1 cellular context compared by ENCODE assay signal in the genomic region with DNA sequence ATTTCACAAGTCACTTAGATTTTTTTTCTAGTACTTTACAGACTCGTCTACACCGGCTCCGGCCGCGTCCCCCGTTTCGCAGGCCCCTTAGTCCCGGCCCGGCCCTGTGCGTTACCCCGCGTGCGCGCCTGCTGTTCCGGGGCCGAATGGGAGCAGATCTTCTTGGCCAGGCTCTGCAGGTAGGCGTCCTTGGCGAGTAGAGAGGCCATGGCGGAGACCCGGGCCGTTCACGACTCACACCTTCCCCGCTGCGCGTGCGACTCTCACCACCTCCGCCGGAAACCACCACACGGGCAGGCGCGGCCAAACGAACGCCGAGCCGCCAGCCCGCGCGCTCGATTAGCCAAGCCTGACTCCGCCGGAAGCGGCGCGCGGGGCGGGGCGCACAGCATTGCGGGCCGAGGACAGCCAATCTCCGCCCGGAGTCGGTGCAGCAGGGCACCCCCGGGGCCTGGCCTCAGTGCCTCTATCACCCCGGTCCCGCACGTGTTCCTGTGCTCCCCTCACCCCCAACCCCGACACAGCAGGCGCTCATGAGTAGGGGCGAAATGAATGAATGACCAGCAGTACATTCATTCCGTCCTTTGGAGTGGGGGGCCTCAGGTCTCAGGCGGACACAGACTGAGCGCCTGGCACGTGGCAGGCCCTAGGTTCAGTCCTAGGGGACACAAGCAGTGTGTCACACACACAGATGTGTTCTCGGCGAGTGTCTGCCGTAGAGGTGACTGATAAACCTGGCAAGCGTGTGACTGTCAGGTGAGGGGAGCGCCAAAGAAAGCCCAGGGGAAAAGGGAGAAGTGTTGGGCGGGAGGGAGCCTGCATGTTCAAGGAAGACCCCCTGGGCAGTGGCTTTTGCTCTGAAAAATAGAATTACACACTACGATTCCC.
TF ChIP-seq lines count a peak whose summit lies in the region.

A gene (minus strand): TSS at position 265 of the 888 bp plus-strand sequence. CDS start 56 bp downstream, at position 209.

TF ChIP-seq in GM12878, 131 proteins besides CTCF, POLR2A, EP300 and RAD21 (continued from another document and continues in another):
- TF ChIP-seq, protein P1, sequence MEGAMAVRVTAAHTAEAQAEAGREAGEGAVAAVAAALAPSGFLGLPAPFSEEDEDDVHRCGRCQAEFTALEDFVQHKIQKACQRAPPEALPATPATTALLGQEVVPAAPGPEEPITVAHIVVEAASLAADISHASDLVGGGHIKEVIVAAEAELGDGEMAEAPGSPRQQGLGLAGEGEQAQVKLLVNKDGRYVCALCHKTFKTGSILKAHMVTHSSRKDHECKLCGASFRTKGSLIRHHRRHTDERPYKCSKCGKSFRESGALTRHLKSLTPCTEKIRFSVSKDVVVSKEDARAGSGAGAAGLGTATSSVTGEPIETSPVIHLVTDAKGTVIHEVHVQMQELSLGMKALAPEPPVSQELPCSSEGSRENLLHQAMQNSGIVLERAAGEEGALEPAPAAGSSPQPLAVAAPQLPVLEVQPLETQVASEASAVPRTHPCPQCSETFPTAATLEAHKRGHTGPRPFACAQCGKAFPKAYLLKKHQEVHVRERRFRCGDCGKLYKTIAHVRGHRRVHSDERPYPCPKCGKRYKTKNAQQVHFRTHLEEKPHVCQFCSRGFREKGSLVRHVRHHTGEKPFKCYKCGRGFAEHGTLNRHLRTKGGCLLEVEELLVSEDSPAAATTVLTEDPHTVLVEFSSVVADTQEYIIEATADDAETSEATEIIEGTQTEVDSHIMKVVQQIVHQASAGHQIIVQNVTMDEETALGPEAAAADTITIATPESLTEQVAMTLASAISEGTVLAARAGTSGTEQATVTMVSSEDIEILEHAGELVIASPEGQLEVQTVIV (IDR thresholded peaks at IDR 0.05; ENCODE audit: borderline replicate concordance, partially characterized antibody) = peak; percentile 96
- TF ChIP-seq, protein P2, sequence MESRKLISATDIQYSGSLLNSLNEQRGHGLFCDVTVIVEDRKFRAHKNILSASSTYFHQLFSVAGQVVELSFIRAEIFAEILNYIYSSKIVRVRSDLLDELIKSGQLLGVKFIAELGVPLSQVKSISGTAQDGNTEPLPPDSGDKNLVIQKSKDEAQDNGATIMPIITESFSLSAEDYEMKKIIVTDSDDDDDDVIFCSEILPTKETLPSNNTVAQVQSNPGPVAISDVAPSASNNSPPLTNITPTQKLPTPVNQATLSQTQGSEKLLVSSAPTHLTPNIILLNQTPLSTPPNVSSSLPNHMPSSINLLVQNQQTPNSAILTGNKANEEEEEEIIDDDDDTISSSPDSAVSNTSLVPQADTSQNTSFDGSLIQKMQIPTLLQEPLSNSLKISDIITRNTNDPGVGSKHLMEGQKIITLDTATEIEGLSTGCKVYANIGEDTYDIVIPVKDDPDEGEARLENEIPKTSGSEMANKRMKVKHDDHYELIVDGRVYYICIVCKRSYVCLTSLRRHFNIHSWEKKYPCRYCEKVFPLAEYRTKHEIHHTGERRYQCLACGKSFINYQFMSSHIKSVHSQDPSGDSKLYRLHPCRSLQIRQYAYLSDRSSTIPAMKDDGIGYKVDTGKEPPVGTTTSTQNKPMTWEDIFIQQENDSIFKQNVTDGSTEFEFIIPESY (IDR thresholded peaks at IDR 0.05) = no peak
- TF ChIP-seq, protein P3, sequence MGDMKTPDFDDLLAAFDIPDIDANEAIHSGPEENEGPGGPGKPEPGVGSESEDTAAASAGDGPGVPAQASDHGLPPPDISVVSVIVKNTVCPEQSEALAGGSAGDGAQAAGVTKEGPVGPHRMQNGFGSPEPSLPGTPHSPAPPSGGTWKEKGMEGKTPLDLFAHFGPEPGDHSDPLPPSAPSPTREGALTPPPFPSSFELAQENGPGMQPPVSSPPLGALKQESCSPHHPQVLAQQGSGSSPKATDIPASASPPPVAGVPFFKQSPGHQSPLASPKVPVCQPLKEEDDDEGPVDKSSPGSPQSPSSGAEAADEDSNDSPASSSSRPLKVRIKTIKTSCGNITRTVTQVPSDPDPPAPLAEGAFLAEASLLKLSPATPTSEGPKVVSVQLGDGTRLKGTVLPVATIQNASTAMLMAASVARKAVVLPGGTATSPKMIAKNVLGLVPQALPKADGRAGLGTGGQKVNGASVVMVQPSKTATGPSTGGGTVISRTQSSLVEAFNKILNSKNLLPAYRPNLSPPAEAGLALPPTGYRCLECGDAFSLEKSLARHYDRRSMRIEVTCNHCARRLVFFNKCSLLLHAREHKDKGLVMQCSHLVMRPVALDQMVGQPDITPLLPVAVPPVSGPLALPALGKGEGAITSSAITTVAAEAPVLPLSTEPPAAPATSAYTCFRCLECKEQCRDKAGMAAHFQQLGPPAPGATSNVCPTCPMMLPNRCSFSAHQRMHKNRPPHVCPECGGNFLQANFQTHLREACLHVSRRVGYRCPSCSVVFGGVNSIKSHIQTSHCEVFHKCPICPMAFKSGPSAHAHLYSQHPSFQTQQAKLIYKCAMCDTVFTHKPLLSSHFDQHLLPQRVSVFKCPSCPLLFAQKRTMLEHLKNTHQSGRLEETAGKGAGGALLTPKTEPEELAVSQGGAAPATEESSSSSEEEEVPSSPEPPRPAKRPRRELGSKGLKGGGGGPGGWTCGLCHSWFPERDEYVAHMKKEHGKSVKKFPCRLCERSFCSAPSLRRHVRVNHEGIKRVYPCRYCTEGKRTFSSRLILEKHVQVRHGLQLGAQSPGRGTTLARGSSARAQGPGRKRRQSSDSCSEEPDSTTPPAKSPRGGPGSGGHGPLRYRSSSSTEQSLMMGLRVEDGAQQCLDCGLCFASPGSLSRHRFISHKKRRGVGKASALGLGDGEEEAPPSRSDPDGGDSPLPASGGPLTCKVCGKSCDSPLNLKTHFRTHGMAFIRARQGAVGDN (IDR thresholded peaks at IDR 0.05) = peak; percentile 76
- peak; percentile 94 for TF ChIP-seq RELA (IDR thresholded peaks at IDR 0.05; ENCODE audit: borderline replicate concordance, partially characterized antibody)
- TF ChIP-seq EZH2 (IDR thresholded peaks at IDR 0.05; ENCODE audit: borderline replicate concordance, control insufficient read depth, low read depth, low read length) = no peak
- peak; percentile 88 for TF ChIP-seq STAT1 (conservative IDR thresholded peaks at IDR 0.05)
- TF ChIP-seq, protein P4, sequence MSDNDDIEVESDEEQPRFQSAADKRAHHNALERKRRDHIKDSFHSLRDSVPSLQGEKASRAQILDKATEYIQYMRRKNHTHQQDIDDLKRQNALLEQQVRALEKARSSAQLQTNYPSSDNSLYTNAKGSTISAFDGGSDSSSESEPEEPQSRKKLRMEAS (IDR thresholded peaks at IDR 0.05; ENCODE audit: low read depth, low read length) = peak; percentile 94
- no peak for TF ChIP-seq HDGF (IDR thresholded peaks at IDR 0.05)
- TF ChIP-seq SMAD1 (IDR thresholded peaks at IDR 0.05; ENCODE audit: low read depth, partially characterized antibody) = no peak
- TF ChIP-seq, protein P5, sequence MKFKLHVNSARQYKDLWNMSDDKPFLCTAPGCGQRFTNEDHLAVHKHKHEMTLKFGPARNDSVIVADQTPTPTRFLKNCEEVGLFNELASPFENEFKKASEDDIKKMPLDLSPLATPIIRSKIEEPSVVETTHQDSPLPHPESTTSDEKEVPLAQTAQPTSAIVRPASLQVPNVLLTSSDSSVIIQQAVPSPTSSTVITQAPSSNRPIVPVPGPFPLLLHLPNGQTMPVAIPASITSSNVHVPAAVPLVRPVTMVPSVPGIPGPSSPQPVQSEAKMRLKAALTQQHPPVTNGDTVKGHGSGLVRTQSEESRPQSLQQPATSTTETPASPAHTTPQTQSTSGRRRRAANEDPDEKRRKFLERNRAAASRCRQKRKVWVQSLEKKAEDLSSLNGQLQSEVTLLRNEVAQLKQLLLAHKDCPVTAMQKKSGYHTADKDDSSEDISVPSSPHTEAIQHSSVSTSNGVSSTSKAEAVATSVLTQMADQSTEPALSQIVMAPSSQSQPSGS (IDR thresholded peaks at IDR 0.05; ENCODE audit: low read length) = no peak
- no peak for TF ChIP-seq JUND (IDR thresholded peaks at IDR 0.05; ENCODE audit: low read depth, low read length)
- TF ChIP-seq TCF3 (IDR thresholded peaks at IDR 0.05; ENCODE audit: borderline replicate concordance, insufficient read depth, low read depth, low read length) = peak; percentile 72; the same call in 1 of the 2 replicates
- TF ChIP-seq CHD1 (IDR thresholded peaks at IDR 0.05; ENCODE audit: low read depth, low read length) = no peak
- TF ChIP-seq SUPT20H (IDR thresholded peaks at IDR 0.05; ENCODE audit: borderline replicate concordance, control insufficient read depth, low read depth, low read length) = no peak
- peak; percentile 76 for TF ChIP-seq CHD2 (IDR thresholded peaks at IDR 0.05; ENCODE audit: borderline replicate concordance, low read depth, low read length)
- no peak for TF ChIP-seq KDM1A (IDR thresholded peaks at IDR 0.05; ENCODE audit: borderline replicate concordance)
- TF ChIP-seq, protein P6, sequence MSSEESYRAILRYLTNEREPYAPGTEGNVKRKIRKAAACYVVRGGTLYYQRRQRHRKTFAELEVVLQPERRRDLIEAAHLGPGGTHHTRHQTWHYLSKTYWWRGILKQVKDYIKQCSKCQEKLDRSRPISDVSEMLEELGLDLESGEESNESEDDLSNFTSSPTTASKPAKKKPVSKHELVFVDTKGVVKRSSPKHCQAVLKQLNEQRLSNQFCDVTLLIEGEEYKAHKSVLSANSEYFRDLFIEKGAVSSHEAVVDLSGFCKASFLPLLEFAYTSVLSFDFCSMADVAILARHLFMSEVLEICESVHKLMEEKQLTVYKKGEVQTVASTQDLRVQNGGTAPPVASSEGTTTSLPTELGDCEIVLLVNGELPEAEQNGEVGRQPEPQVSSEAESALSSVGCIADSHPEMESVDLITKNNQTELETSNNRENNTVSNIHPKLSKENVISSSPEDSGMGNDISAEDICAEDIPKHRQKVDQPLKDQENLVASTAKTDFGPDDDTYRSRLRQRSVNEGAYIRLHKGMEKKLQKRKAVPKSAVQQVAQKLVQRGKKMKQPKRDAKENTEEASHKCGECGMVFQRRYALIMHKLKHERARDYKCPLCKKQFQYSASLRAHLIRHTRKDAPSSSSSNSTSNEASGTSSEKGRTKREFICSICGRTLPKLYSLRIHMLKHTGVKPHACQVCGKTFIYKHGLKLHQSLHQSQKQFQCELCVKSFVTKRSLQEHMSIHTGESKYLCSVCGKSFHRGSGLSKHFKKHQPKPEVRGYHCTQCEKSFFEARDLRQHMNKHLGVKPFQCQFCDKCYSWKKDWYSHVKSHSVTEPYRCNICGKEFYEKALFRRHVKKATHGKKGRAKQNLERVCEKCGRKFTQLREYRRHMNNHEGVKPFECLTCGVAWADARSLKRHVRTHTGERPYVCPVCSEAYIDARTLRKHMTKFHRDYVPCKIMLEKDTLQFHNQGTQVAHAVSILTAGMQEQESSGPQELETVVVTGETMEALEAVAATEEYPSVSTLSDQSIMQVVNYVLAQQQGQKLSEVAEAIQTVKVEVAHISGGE (CRISPR knock-in tag; IDR thresholded peaks at IDR 0.05) = peak; percentile 42; the same call in 1 of the 2 replicates
- TF ChIP-seq LARP7 (IDR thresholded peaks at IDR 0.05) = peak; percentile 69; the same call in 1 of the 2 replicates
- no peak; the same call in 1 of the 2 replicates for TF ChIP-seq FOXM1 (IDR thresholded peaks at IDR 0.05; ENCODE audit: low read depth, low read length)
- TF ChIP-seq SIX5 (IDR thresholded peaks at IDR 0.05; ENCODE audit: low read depth, low read length, severe bottlenecking) = peak; percentile 58
- TF ChIP-seq, protein P7, sequence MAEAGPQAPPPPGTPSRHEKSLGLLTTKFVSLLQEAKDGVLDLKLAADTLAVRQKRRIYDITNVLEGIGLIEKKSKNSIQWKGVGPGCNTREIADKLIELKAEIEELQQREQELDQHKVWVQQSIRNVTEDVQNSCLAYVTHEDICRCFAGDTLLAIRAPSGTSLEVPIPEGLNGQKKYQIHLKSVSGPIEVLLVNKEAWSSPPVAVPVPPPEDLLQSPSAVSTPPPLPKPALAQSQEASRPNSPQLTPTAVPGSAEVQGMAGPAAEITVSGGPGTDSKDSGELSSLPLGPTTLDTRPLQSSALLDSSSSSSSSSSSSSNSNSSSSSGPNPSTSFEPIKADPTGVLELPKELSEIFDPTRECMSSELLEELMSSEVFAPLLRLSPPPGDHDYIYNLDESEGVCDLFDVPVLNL (IDR thresholded peaks at IDR 0.05; ENCODE audit: low read depth, low read length) = no peak
- TF ChIP-seq, protein P8, sequence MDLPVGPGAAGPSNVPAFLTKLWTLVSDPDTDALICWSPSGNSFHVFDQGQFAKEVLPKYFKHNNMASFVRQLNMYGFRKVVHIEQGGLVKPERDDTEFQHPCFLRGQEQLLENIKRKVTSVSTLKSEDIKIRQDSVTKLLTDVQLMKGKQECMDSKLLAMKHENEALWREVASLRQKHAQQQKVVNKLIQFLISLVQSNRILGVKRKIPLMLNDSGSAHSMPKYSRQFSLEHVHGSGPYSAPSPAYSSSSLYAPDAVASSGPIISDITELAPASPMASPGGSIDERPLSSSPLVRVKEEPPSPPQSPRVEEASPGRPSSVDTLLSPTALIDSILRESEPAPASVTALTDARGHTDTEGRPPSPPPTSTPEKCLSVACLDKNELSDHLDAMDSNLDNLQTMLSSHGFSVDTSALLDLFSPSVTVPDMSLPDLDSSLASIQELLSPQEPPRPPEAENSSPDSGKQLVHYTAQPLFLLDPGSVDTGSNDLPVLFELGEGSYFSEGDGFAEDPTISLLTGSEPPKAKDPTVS (IDR thresholded peaks at IDR 0.05; ENCODE audit: low read depth, low read length) = no peak
- TF ChIP-seq, protein P9, sequence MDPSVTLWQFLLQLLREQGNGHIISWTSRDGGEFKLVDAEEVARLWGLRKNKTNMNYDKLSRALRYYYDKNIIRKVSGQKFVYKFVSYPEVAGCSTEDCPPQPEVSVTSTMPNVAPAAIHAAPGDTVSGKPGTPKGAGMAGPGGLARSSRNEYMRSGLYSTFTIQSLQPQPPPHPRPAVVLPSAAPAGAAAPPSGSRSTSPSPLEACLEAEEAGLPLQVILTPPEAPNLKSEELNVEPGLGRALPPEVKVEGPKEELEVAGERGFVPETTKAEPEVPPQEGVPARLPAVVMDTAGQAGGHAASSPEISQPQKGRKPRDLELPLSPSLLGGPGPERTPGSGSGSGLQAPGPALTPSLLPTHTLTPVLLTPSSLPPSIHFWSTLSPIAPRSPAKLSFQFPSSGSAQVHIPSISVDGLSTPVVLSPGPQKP (IDR thresholded peaks at IDR 0.05; ENCODE audit: low read depth, low read length) = peak; percentile 99
- no peak for TF ChIP-seq FOS (IDR thresholded peaks at IDR 0.05; ENCODE audit: borderline replicate concordance, extremely low read depth, insufficient read length)
- peak; percentile 81; the same call in 1 of the 2 replicates for TF ChIP-seq CBX5 (IDR thresholded peaks at IDR 0.05; ENCODE audit: low read depth)
